11 cellular contexts compared by ENCODE assay signal in genomic region chr6:107821591-107821990, GRCh38. TPM values are rescaled to one million over a fixed set of nuclear protein-coding genes. Genes with fewer than 3 reads are reported as not detected.
DNase-seq lines count a peak whose midpoint lies in the region; ATAC-seq, FAIRE-seq and TF ChIP-seq lines count a peak whose summit lies in the region.
"Had no signal": no experiment of that assay in that cellular context is flagged by ENCODE, and none has a peak within 500 bp of the region (broad histone marks: within the 10 kb centered on the region; RNA-seq: fewer than 3 reads in every experiment).

No MANE protein-coding gene starts in this region.

- peaks cover 85% of the 10 kb centered on the region for H3K4me1 Mint-ChIP-seq in activated naive CD4-positive, alpha-beta T cell treated with anti-CD3 and anti-CD28 coated beads, Interleukin-2, amount 50 U/mL, for 24 hours
- H3K4me1 Mint-ChIP-seq in activated B cell treated with CpG ODN at 0.5 μM for 24 hours: peaks cover 74% of the 10 kb centered on the region
- peaks cover 18% of the 10 kb centered on the region for H3K4me1 Mint-ChIP-seq in endodermal cell
- peaks cover 45 to 76% of the 10 kb centered on the region in 2 donors for H3K4me1 Mint-ChIP-seq in stimulated activated naive B cell treated with anti-CD40 and anti-IgM and Interleukin-4, amounts not matched to agents 10 μg/mL and 1 μg/mL and 100 μg/mL, for 72 hours

- intact Hi-C loops in activated B cell treated with CpG ODN at 0.5 μM for 24 hours (cut with micrococcal nuclease): loop anchor here (5.0 to 10.0 kb wide), 9 partner anchors 79 to 1659 kb away; partner anchors contain the start of genes MTRES1, PDSS2 and SEC63

- no peak overlapping the region for H3K9ac ChIP-seq in endodermal cell (ENCODE audit: extremely low read depth, low read length, poor library complexity, severe bottlenecking)

- H3K36me3 ChIP-seq in endodermal cell (ENCODE audit: control insufficient read depth, insufficient read depth, low read length): no peaks in the 10 kb centered on the region
- H3K36me3 ChIP-seq: BE2C had no signal

- H3K4me3 ChIP-seq in endodermal cell (ENCODE audit: low read length): no peak overlapping the region

- DNase-seq in activated naive CD4-positive, alpha-beta T cell treated with anti-CD3 and anti-CD28 coated beads, Interleukin-2, amount 50 U/mL, for 16 hours: no peak
- DNase-seq in activated B cell treated with CpG ODN at 0.5 μM for 24 hours: no peak
- DNase-seq in endodermal cell: peak; percentile 40
- DNase-seq in stimulated activated naive B cell treated with anti-CD40 and anti-IgM and Interleukin-4, amounts not matched to agents 10 μg/mL and 1 μg/mL and 100 μg/mL, for 72 hours: no peak
- no peak for DNase-seq in UCSD-AML1 (lab: John Stamatoyannopoulos, UW; ENCODE audit: unreplicated experiment)
- no peak for DNase-seq in germinal center (ENCODE audit: low spot score)
- no peak for DNase-seq in HTR-8/SVneo (ENCODE audit: insufficient read length, low spot score)
- DNase-seq: BE2C, kidney had no signal

- CTCF ChIA-PET in activated B cell treated with CpG ODN at 0.5 μM for 24 hours (lab: Charles Lee): no interaction called here

- peaks cover 33% of the 10 kb centered on the region for H3K27me3 ChIP-seq in endodermal cell (ENCODE audit: control insufficient read depth, insufficient read depth, low read length, poor library complexity, severe bottlenecking)
- H3K27me3 ChIP-seq: BE2C had no signal

- H3K9me3 ChIP-seq in endodermal cell (ENCODE audit: control insufficient read depth, low read length): no peaks in the 10 kb centered on the region
- H3K9me3 ChIP-seq: BE2C had no signal

- no peaks in the 10 kb centered on the region for H3K27me3 Mint-ChIP-seq in activated naive CD4-positive, alpha-beta T cell treated with anti-CD3 and anti-CD28 coated beads, Interleukin-2, amount 50 U/mL, for 24 hours
- H3K27me3 Mint-ChIP-seq in activated B cell treated with CpG ODN at 0.5 μM for 24 hours: no peaks in the 10 kb centered on the region
- H3K27me3 Mint-ChIP-seq in endodermal cell (ENCODE audit: insufficient read depth): peaks cover 29% of the 10 kb centered on the region
- H3K27me3 Mint-ChIP-seq in stimulated activated naive B cell treated with anti-CD40 and anti-IgM and Interleukin-4, amounts not matched to agents 10 μg/mL and 1 μg/mL and 100 μg/mL, for 72 hours: no peaks in the 10 kb centered on the region

- ATAC-seq in activated B cell treated with CpG ODN at 0.5 μM for 24 hours (ENCODE audit: low read depth): no peak
- no peak for ATAC-seq in stimulated activated naive B cell treated with anti-CD40 and anti-IgM and Interleukin-4, amounts not matched to agents 10 μg/mL and 1 μg/mL and 100 μg/mL, for 72 hours (replicated peaks)

- POLR2A ChIA-PET in activated B cell treated with CpG ODN at 0.5 μM for 24 hours (lab: Charles Lee): interaction anchor here (1.3 to 1.4 kb wide), 2 partner anchors 9 to 36 kb away, joined by 3 to 4 read pairs; no protein-coding TSS in a partner anchor

- H3K27ac ChIP-seq in endodermal cell (ENCODE audit: low read depth, low read length): no peak overlapping the region

- no peak for FAIRE-seq in HTR-8/SVneo (lab: Jason Lieb, UNC)
- FAIRE-seq: kidney, urothelium cell line had no signal

- peak overlapping the region; percentile 97 for H3K4me3 Mint-ChIP-seq in activated naive CD4-positive, alpha-beta T cell treated with anti-CD3 and anti-CD28 coated beads, Interleukin-2, amount 50 U/mL, for 24 hours
- H3K4me3 Mint-ChIP-seq in activated B cell treated with CpG ODN at 0.5 μM for 24 hours: peak overlapping the region; percentile 86
- no peak overlapping the region for H3K4me3 Mint-ChIP-seq in endodermal cell
- H3K4me3 Mint-ChIP-seq in stimulated activated naive B cell treated with anti-CD40 and anti-IgM and Interleukin-4, amounts not matched to agents 10 μg/mL and 1 μg/mL and 100 μg/mL, for 72 hours: peak overlapping the region; percentile 83 to 84

- H3K27ac Mint-ChIP-seq in activated naive CD4-positive, alpha-beta T cell treated with anti-CD3 and anti-CD28 coated beads, Interleukin-2, amount 50 U/mL, for 24 hours: peak overlapping the region; percentile 99
- H3K27ac Mint-ChIP-seq in activated B cell treated with CpG ODN at 0.5 μM for 24 hours (peak overlapping the region; percentile 85), endodermal cell (no peak overlapping the region)
- H3K27ac Mint-ChIP-seq in stimulated activated naive B cell treated with anti-CD40 and anti-IgM and Interleukin-4, amounts not matched to agents 10 μg/mL and 1 μg/mL and 100 μg/mL, for 72 hours: peak overlapping the region; percentile 14

- WGBS in endodermal cell (ENCODE audit: insufficient coverage in 1 of 2, insufficient read length in 1 of 2), 2 experiments: 94 to 100% methylated on average over 5 of the region's 5 CpGs

- H3K36me3 Mint-ChIP-seq in activated naive CD4-positive, alpha-beta T cell treated with anti-CD3 and anti-CD28 coated beads, Interleukin-2, amount 50 U/mL, for 24 hours: peaks cover 4% of the 10 kb centered on the region
- peaks cover 4% of the 10 kb centered on the region for H3K36me3 Mint-ChIP-seq in activated B cell treated with CpG ODN at 0.5 μM for 24 hours (ENCODE audit: low read depth)
- H3K36me3 Mint-ChIP-seq in endodermal cell (ENCODE audit: low read depth): no peaks in the 10 kb centered on the region
- no peaks in the 10 kb centered on the region for H3K36me3 Mint-ChIP-seq in stimulated activated naive B cell treated with anti-CD40 and anti-IgM and Interleukin-4, amounts not matched to agents 10 μg/mL and 1 μg/mL and 100 μg/mL, for 72 hours

- no peaks in the 10 kb centered on the region for H3K4me1 ChIP-seq in endodermal cell (ENCODE audit: control insufficient read depth, insufficient read depth, low read length)

- no peaks in the 10 kb centered on the region for H3K9me3 Mint-ChIP-seq in activated naive CD4-positive, alpha-beta T cell treated with anti-CD3 and anti-CD28 coated beads, Interleukin-2, amount 50 U/mL, for 24 hours
- H3K9me3 Mint-ChIP-seq in activated B cell treated with CpG ODN at 0.5 μM for 24 hours (no peaks in the 10 kb centered on the region), endodermal cell (no peaks in the 10 kb centered on the region)
- no peaks in the 10 kb centered on the region for H3K9me3 Mint-ChIP-seq in stimulated activated naive B cell treated with anti-CD40 and anti-IgM and Interleukin-4, amounts not matched to agents 10 μg/mL and 1 μg/mL and 100 μg/mL, for 72 hours

- TF ChIP-seq CTCF in activated B cell treated with CpG ODN at 0.5 μM for 24 hours (IDR thresholded peaks at IDR 0.05): no peak
- no peak for TF ChIP-seq CTCF in endodermal cell (conservative IDR thresholded peaks at IDR 0.05)

RNA-seq across cellular contexts. Expression of gene SCML4, which starts 2.5 kb away (rescaled TPM):
- total RNA-seq in activated B cell treated with CpG ODN at 0.5 μM for 24 hours: 2.1 and 2.9 TPM in 2 replicates
- not detected for total RNA-seq in endodermal cell
- 0.50 TPM for polyA plus RNA-seq in endodermal cell (2013, experiment 1 of 2)
- 0.58 TPM for polyA plus RNA-seq in endodermal cell (2013, experiment 2 of 2)
